In the genomic region with DNA sequence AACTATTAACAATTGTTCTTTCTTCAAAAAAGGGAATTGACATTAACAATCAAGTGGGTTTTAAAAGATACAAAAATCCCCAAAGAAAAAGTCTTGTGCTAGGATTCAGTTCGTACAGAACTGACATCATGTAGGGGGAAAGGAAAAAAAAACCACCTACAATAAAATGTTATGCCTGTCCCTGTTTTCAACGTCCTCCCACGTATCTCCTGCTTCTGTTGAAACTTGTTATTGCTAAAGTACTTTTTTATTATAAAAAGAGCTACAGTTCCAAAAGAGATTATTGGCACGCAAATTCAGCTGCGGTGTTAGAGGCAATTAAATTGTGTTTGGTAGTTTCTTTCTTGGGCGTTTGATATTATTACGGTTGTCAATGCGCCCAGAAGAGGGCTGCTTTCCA, we compare ENCODE assay signal across 19 cellular contexts.
DNase-seq lines count a peak whose midpoint lies in the region; ATAC-seq and FAIRE-seq lines count a peak whose summit lies in the region.
"Had no signal": no experiment of that assay in that cellular context is flagged by ENCODE, and none has a peak within 500 bp of the region (broad histone marks: within the 10 kb centered on the region; RNA-seq: fewer than 3 reads in every experiment).

No MANE protein-coding gene starts in this region.

- intact Hi-C loops in left colon (cut with DNase I, micrococcal nuclease): no loop called here

- ATAC-seq in left colon (no peak), HG03175 (IDR thresholded peaks at IDR 0.05; ENCODE audit: unreplicated experiment) (no peak)
- ATAC-seq: CD8-positive, alpha-beta T cell; GM12878; HCT116; HepG2 had no signal

- DNase-seq in GM03348 (ENCODE audit: low spot score) (peak; percentile 27), middle frontal gyrus (ENCODE audit: extremely low spot score, low spot score) (peak; percentile 21), left colon (no peak), NCI-H1417 treated with DMSO at 0.1 percent for 48 hours (lab: John Stamatoyannopoulos, UW) (no peak), AG08395 (ENCODE audit: low spot score) (no peak)
- DNase-seq: ACHN; Calu3; CD8-positive, alpha-beta T cell; DMS79 treated with DMSO at 0.1 percent for 48 hours; GF-D8; GOT3; H7; KBM-7 had no signal

- peak; percentile 43 for FAIRE-seq in endometrium (lab: Jason Lieb, UNC)
- FAIRE-seq: A204.1, GM12878, HepG2 had no signal

Comparison
In these comparisons a context has a peak if more than half of its experiments do, and no peak if none do; other contexts are left out.
1. DNase-seq: peak in GM03348 (single experiment) and middle frontal gyrus (single experiment); none in left colon (0 of 2), NCI-H1417 treated with DMSO at 0.1 percent for 48 hours (single experiment) and AG08395 (single experiment).